16 cellular contexts compared by ENCODE assay signal in genomic region chr5:116824751-116825438, GRCh38.
DNase-seq lines count a peak whose midpoint lies in the region; ATAC-seq and TF ChIP-seq lines count a peak whose summit lies in the region.
"Had no signal": no experiment of that assay in that cellular context is flagged by ENCODE, and none has a peak within 500 bp of the region (broad histone marks: within the 10 kb centered on the region; RNA-seq: fewer than 3 reads in every experiment).

No MANE protein-coding gene starts in this region.

- ATAC-seq in GM18868 (IDR thresholded peaks at IDR 0.05; ENCODE audit: unreplicated experiment), result peak; percentile 47
- no peak for ATAC-seq in HG02884 (IDR thresholded peaks at IDR 0.05; ENCODE audit: unreplicated experiment)

- no peaks in the 10 kb centered on the region for H3K79me1 ChIP-seq in mesendoderm (ENCODE audit: low read length)

- H3K4ac ChIP-seq in mesendoderm (ENCODE audit: low read depth, low read length), result no peak overlapping the region

- H3K9ac ChIP-seq in HUES6 (ENCODE audit: low read length) (peak overlapping the region; percentile 26), mesendoderm (ENCODE audit: low read length) (no peak overlapping the region)
- H3K9ac ChIP-seq: BLaER1 treated with 17β-estradiol and CSF1 and Interleukin-3, amounts not matched to agents 10 nM and 100 nM; GM23248 had no signal

- H3K27me3 Mint-ChIP-seq in activated CD4-positive, alpha-beta T cell treated with anti-CD3 and anti-CD28 coated beads, Interleukin-2, amount 10 ng/mL, durations not matched to agents 24 days and 14 days, result no peaks in the 10 kb centered on the region
- H3K27me3 Mint-ChIP-seq: CD4-positive, CD25-positive, alpha-beta regulatory T cell; IgD-negative memory B cell had no signal

- H3K18ac ChIP-seq in mesendoderm (ENCODE audit: low read length), result peak overlapping the region; percentile 94

- no peak overlapping the region for H3K56ac ChIP-seq in mesendoderm (ENCODE audit: low read length)

- H3K9me3 ChIP-seq in HUES6 (ENCODE audit: control insufficient read depth, insufficient read depth, low read depth, low read length), result no peaks in the 10 kb centered on the region
- H3K9me3 ChIP-seq: BLaER1 treated with 17β-estradiol and CSF1 and Interleukin-3, amounts not matched to agents 10 nM and 100 nM had no signal

- peak; percentile 48 for DNase-seq in epithelial cell of esophagus (ENCODE audit: low read depth)
- DNase-seq in mesendoderm, result peak; percentile 26
- DNase-seq in DMS114 treated with DMSO at 0.1 percent for 48 hours (lab: John Stamatoyannopoulos, UW; ENCODE audit: unreplicated experiment), result no peak
- DNase-seq in activated CD4-positive, alpha-beta T cell treated with anti-CD3 and anti-CD28 coated beads, Interleukin-2, amount 10 ng/mL, durations not matched to agents 24 days and 14 days, result no peak
- no peak for DNase-seq in NCI-H2081 (lab: John Stamatoyannopoulos, UW)
- DNase-seq: ACHN; CD4-positive, CD25-positive, alpha-beta regulatory T cell; GM23248; H7; KG1 had no signal

- H3K79me2 ChIP-seq in mesendoderm (ENCODE audit: control insufficient read depth, insufficient read depth, low read length), result no peaks in the 10 kb centered on the region

- H3K23ac ChIP-seq in mesendoderm (ENCODE audit: low read length), result no peak overlapping the region

- H4K8ac ChIP-seq in mesendoderm (ENCODE audit: low read depth, low read length), result no peak overlapping the region

- H3K27ac Mint-ChIP-seq in activated CD4-positive, alpha-beta T cell treated with anti-CD3 and anti-CD28 coated beads, Interleukin-2, amount 10 ng/mL, durations not matched to agents 24 days and 14 days, result no peak overlapping the region
- H3K27ac Mint-ChIP-seq: CD4-positive, CD25-positive, alpha-beta regulatory T cell; IgD-negative memory B cell had no signal

- no peak overlapping the region for H2BK120ac ChIP-seq in mesendoderm (ENCODE audit: low read depth, low read length)

- no peaks in the 10 kb centered on the region for H3K9me3 Mint-ChIP-seq in activated CD4-positive, alpha-beta T cell treated with anti-CD3 and anti-CD28 coated beads, Interleukin-2, amount 10 ng/mL, durations not matched to agents 24 days and 14 days

- H3K4me1 Mint-ChIP-seq in activated CD4-positive, alpha-beta T cell treated with anti-CD3 and anti-CD28 coated beads, Interleukin-2, amount 10 ng/mL, durations not matched to agents 24 days and 14 days, result no peaks in the 10 kb centered on the region
- H3K4me1 Mint-ChIP-seq: CD4-positive, CD25-positive, alpha-beta regulatory T cell; IgD-negative memory B cell had no signal

- intact Hi-C loops in activated CD4-positive, alpha-beta T cell treated with anti-CD3 and anti-CD28 coated beads, Interleukin-2, amount 10 ng/mL, durations not matched to agents 24 days and 14 days (cut with micrococcal nuclease), result no loop called here

- H3K4me3 ChIP-seq in HUES6 (ENCODE audit: low read depth, low read length) (no peak overlapping the region), epithelial cell of esophagus (ENCODE audit: low read length) (no peak overlapping the region), mesendoderm (ENCODE audit: low read length) (no peak overlapping the region)
- H3K4me3 ChIP-seq: BLaER1 treated with 17β-estradiol and CSF1 and Interleukin-3, amounts not matched to agents 10 nM and 100 nM; GM23248 had no signal

- H3K27ac ChIP-seq in HUES6 (ENCODE audit: low read depth, low read length), result peak overlapping the region; percentile 98; the same call in 1 of the 2 replicates
- H3K27ac ChIP-seq in mesendoderm (ENCODE audit: low read depth, low read length), result no peak overlapping the region
- H3K27ac ChIP-seq: BLaER1 treated with 17β-estradiol and CSF1 and Interleukin-3, amounts not matched to agents 10 nM and 100 nM; GM23248; HL-60 had no signal

- H3K36me3 Mint-ChIP-seq in activated CD4-positive, alpha-beta T cell treated with anti-CD3 and anti-CD28 coated beads, Interleukin-2, amount 10 ng/mL, durations not matched to agents 24 days and 14 days (ENCODE audit: low read depth), result no peaks in the 10 kb centered on the region
- H3K36me3 Mint-ChIP-seq: CD4-positive, CD25-positive, alpha-beta regulatory T cell; IgD-negative memory B cell had no signal

- H3K4me3 Mint-ChIP-seq in activated CD4-positive, alpha-beta T cell treated with anti-CD3 and anti-CD28 coated beads, Interleukin-2, amount 10 ng/mL, durations not matched to agents 24 days and 14 days, result no peak overlapping the region
- H3K4me3 Mint-ChIP-seq: CD4-positive, CD25-positive, alpha-beta regulatory T cell; IgD-negative memory B cell had no signal

- no CpG with 5 or more reads among the region's 3 CpGs for WGBS in mesendoderm (ENCODE audit: extremely low coverage, insufficient coverage, low lambda C conversion rate)

- H3K27me3 ChIP-seq in HUES6 (ENCODE audit: control insufficient read depth, insufficient read depth, low read length) (no peaks in the 10 kb centered on the region), mesendoderm (ENCODE audit: insufficient read depth, low read length, poor library complexity) (no peaks in the 10 kb centered on the region)
- H3K27me3 ChIP-seq: BLaER1 treated with 17β-estradiol and CSF1 and Interleukin-3, amounts not matched to agents 10 nM and 100 nM had no signal

- peak overlapping the region; percentile 98 for H2BK15ac ChIP-seq in mesendoderm (replicated peaks; ENCODE audit: low read depth)

- no peak overlapping the region for H3K4me2 ChIP-seq in mesendoderm (ENCODE audit: low read length)
- H3K4me2 ChIP-seq: BLaER1 treated with 17β-estradiol and CSF1 and Interleukin-3, amounts not matched to agents 10 nM and 100 nM had no signal

- H2AK5ac ChIP-seq in mesendoderm (ENCODE audit: low read length), result no peak overlapping the region

- no peak overlapping the region for H2BK5ac ChIP-seq in mesendoderm (ENCODE audit: low read length)

- H3K4me1 ChIP-seq in HUES6 (ENCODE audit: control insufficient read depth, insufficient read depth, low read length), result peaks cover 50% of the 10 kb centered on the region
- no peaks in the 10 kb centered on the region for H3K4me1 ChIP-seq in mesendoderm (ENCODE audit: control insufficient read depth, low read depth, low read length)
- H3K4me1 ChIP-seq: BLaER1 treated with 17β-estradiol and CSF1 and Interleukin-3, amounts not matched to agents 10 nM and 100 nM had no signal

- no peaks in the 10 kb centered on the region for H3K36me3 ChIP-seq in HUES6 (ENCODE audit: control insufficient read depth, insufficient read depth, low read length)
- H3K36me3 ChIP-seq in mesendoderm (ENCODE audit: control insufficient read depth, insufficient read depth, low read length), result no peaks in the 10 kb centered on the region
- H3K36me3 ChIP-seq: BLaER1 treated with 17β-estradiol and CSF1 and Interleukin-3, amounts not matched to agents 10 nM and 100 nM had no signal

- no peak overlapping the region for H4K5ac ChIP-seq in mesendoderm (ENCODE audit: low read length)

- TF ChIP-seq CTCF in epithelial cell of esophagus (IDR thresholded peaks at IDR 0.05; ENCODE audit: insufficient read depth, low read depth, low read length, missing control alignments), result no peak

Comparison
In these comparisons a context has a peak if more than half of its experiments do, and no peak if none do; other contexts are left out.
1. DNase-seq: peak in epithelial cell of esophagus (single experiment) and mesendoderm (single experiment); none in DMS114 treated with DMSO at 0.1 percent for 48 hours (single experiment), activated CD4-positive, alpha-beta T cell treated with anti-CD3 and anti-CD28 coated beads, Interleukin-2, amount 10 ng/mL, durations not matched to agents 24 days and 14 days (single experiment) and NCI-H2081 (0 of 2).